ENCODE assay signal across 20 cellular contexts in genomic region chr12:126343352-126343751, GRCh38.
DNase-seq lines count a peak whose midpoint lies in the region; ATAC-seq and TF ChIP-seq lines count a peak whose summit lies in the region.
"Had no signal": no experiment of that assay in that cellular context is flagged by ENCODE, and none has a peak within 500 bp of the region (broad histone marks: within the 10 kb centered on the region; RNA-seq: fewer than 3 reads in every experiment).

No MANE protein-coding gene starts in this region.

- peaks cover 5% of the 10 kb centered on the region for H3K9me3 ChIP-seq in A673 (ENCODE audit: low read depth, low read length, poor library complexity, severe bottlenecking)
- H3K9me3 ChIP-seq in IMR-90 (ENCODE audit: control insufficient read depth, insufficient read depth, low read length), result peaks cover 11% of the 10 kb centered on the region
- H3K9me3 ChIP-seq in esophagus muscularis mucosa, result peaks cover 0 to 4% (median 0%) of the 10 kb centered on the region in 4 donors
- no peaks in the 10 kb centered on the region for H3K9me3 ChIP-seq in SK-N-SH
- H3K9me3 ChIP-seq in heart right ventricle, result peaks cover 0 to 5% (median 0%) of the 10 kb centered on the region in 11 donors
- H3K9me3 ChIP-seq: BE2C had no signal

- no peak overlapping the region for H4K8ac ChIP-seq in IMR-90 (ENCODE audit: low read depth in 2 of 2, low read length in 2 of 2)

- H3K9me3 Mint-ChIP-seq in WTC11, result peaks cover 95% of the 10 kb centered on the region

- TF ChIP-seq CTCF in A673 (conservative IDR thresholded peaks at IDR 0.05; ENCODE audit: low read depth, low read length), result no peak
- no peak for TF ChIP-seq CTCF in IMR-90 (conservative IDR thresholded peaks at IDR 0.05; ENCODE audit: low read depth, low read length)
- no peak for TF ChIP-seq CTCF in esophagus muscularis mucosa (IDR thresholded peaks at IDR 0.05)
- TF ChIP-seq CTCF in WTC11 (IDR thresholded peaks at IDR 0.05), result no peak
- TF ChIP-seq CTCF in SK-N-SH (IDR thresholded peaks at IDR 0.05), result no peak
- no peak for TF ChIP-seq CTCF in heart right ventricle (IDR thresholded peaks at IDR 0.05)

- no peak overlapping the region for H2BK20ac ChIP-seq in IMR-90 (ENCODE audit: low read depth, low read length)

- peaks cover 24% of the 10 kb centered on the region for H3K27me3 Mint-ChIP-seq in WTC11 (ENCODE audit: low read depth)
- H3K27me3 Mint-ChIP-seq: CD4-positive, CD25-positive, alpha-beta regulatory T cell; CD8-positive, alpha-beta memory T cell had no signal

- H3K4me1 ChIP-seq in A673 (ENCODE audit: insufficient read depth, low read length, poor library complexity, severe bottlenecking) (peaks cover 25% of the 10 kb centered on the region), IMR-90 (ENCODE audit: control insufficient read depth, insufficient read depth, low read length) (no peaks in the 10 kb centered on the region), esophagus muscularis mucosa (no peaks in the 10 kb centered on the region), SK-N-SH (ENCODE audit: control insufficient read depth in 1 of 2, insufficient read depth in 2 of 2, low read depth in 1 of 2, low read length in 1 of 2) (peaks cover 0 to 10% of the 10 kb centered on the region in 2 experiments; a peak in 1 of 4 replicates), heart right ventricle (no peaks in the 10 kb centered on the region)
- H3K4me1 ChIP-seq: BE2C, HAP-1 had no signal

- POLR2A ChIA-PET in A673 (lab: Charles Lee; ENCODE audit: low non-redundant PET) (no interaction called here), IMR-90 (lab: Charles Lee; ENCODE audit: unreplicated experiment) (no interaction called here), WTC11 (lab: Charles Lee) (no interaction called here), SK-N-SH (lab: Yijun Ruan, JAX) (no interaction called here)

- BruUV-seq in A673 (replicated peaks; lab: Mats Ljungman, UMichigan) (no TSS peak), IMR-90 (replicated peaks; lab: Mats Ljungman, UMichigan) (no TSS peak)

- TF ChIP-seq EP300 in esophagus muscularis mucosa (IDR thresholded peaks at IDR 0.05) (no peak), SK-N-SH (IDR thresholded peaks at IDR 0.05; ENCODE audit: borderline replicate concordance in 1 of 2, low read depth in 1 of 2, low read length in 1 of 2) (no peak)

- H3K14ac ChIP-seq in IMR-90 (replicated peaks; ENCODE audit: low read depth, low read length), result no peak overlapping the region

- H3K9me2 ChIP-seq in SK-N-SH, result no peaks in the 10 kb centered on the region

- H2AK9ac ChIP-seq in IMR-90 (replicated peaks; ENCODE audit: low read depth, low read length, poor library complexity), result no peak overlapping the region

- no peak overlapping the region for H4K91ac ChIP-seq in IMR-90 (ENCODE audit: insufficient read depth, low read depth, low read length)

- no peak overlapping the region for H3K4me3 Mint-ChIP-seq in WTC11
- H3K4me3 Mint-ChIP-seq: CD4-positive, CD25-positive, alpha-beta regulatory T cell; CD8-positive, alpha-beta memory T cell had no signal

- H2BK5ac ChIP-seq in IMR-90 (ENCODE audit: low read depth, low read length, poor library complexity, severe bottlenecking), result no peak overlapping the region

- no peak overlapping the region for H3K56ac ChIP-seq in IMR-90 (ENCODE audit: extremely low read depth, insufficient read depth, low read length)

- no CpG with 5 or more reads among the region's 3 CpGs for WGBS in IMR-90 (ENCODE audit: extremely low coverage in 2 of 2, insufficient read length in 1 of 2), 2 experiments
- WGBS in esophagus muscularis mucosa, result 69% methylated on average over 3 of the region's 3 CpGs
- WGBS in SK-N-SH (ENCODE audit: low lambda C conversion rate), result 52% methylated on average over 3 of the region's 3 CpGs
- WGBS in heart right ventricle, 2 donors, result 67 to 77% methylated on average over 3 of the region's 3 CpGs

- H3K36me3 ChIP-seq in A673 (ENCODE audit: insufficient read depth, low read length, poor library complexity, severe bottlenecking) (no peaks in the 10 kb centered on the region), IMR-90 (ENCODE audit: control insufficient read depth, insufficient read depth, low read length) (no peaks in the 10 kb centered on the region), esophagus muscularis mucosa (no peaks in the 10 kb centered on the region), SK-N-SH (replicated peaks in 1 of 2; ENCODE audit: control insufficient read depth in 1 of 2, insufficient read depth in 2 of 2, low read length in 1 of 2) (no peaks in the 10 kb centered on the region), heart right ventricle (no peaks in the 10 kb centered on the region)
- H3K36me3 ChIP-seq: BE2C, HAP-1 had no signal

- no peak overlapping the region for H2AK5ac ChIP-seq in IMR-90 (ENCODE audit: low read depth, low read length)

- H3K27ac ChIP-seq in A673 (ENCODE audit: low read depth, low read length, poor library complexity, severe bottlenecking), result peak overlapping the region; percentile 53
- H3K27ac ChIP-seq in IMR-90 (ENCODE audit: insufficient read depth, low read length), result no peak overlapping the region
- no peak overlapping the region for H3K27ac ChIP-seq in esophagus muscularis mucosa (replicated peaks in 1 of 4)
- no peak overlapping the region for H3K27ac ChIP-seq in SK-N-SH (ENCODE audit: low read depth in 2 of 2, low read length in 1 of 2)
- no peak overlapping the region for H3K27ac ChIP-seq in heart right ventricle

- H4K5ac ChIP-seq in IMR-90 (ENCODE audit: low read depth, low read length), result no peak overlapping the region

- no peak for ATAC-seq in IMR-90 (ENCODE audit: low read depth)
- ATAC-seq in WTC11, result no peak
- ATAC-seq in heart right ventricle, result no peak
- ATAC-seq: GM12878 had no signal

- TF ChIP-seq RAD21 in IMR-90 (IDR thresholded peaks at IDR 0.05; ENCODE audit: low read length) (no peak), SK-N-SH (IDR thresholded peaks at IDR 0.05; ENCODE audit: low read length) (no peak)

- no peaks in the 10 kb centered on the region for H3K79me2 ChIP-seq in SK-N-SH (ENCODE audit: insufficient read depth)

- H3K4me2 ChIP-seq in IMR-90 (ENCODE audit: low read depth, low read length) (no peak overlapping the region), SK-N-SH (no peak overlapping the region)

- H3K27me3 ChIP-seq in A673 (replicated peaks; ENCODE audit: insufficient read depth, low read depth, low read length, poor library complexity) (no peaks in the 10 kb centered on the region), IMR-90 (ENCODE audit: control insufficient read depth, insufficient read depth, low read length) (no peaks in the 10 kb centered on the region), esophagus muscularis mucosa (no peaks in the 10 kb centered on the region), SK-N-SH (ENCODE audit: insufficient read depth) (no peaks in the 10 kb centered on the region), heart right ventricle (no peaks in the 10 kb centered on the region)
- H3K27me3 ChIP-seq: BE2C had no signal

- H3K4me3 ChIP-seq in A673 (ENCODE audit: low read depth, low read length, poor library complexity, severe bottlenecking) (no peak overlapping the region), IMR-90 (ENCODE audit: insufficient read depth, low read depth, low read length) (no peak overlapping the region), esophagus muscularis mucosa (no peak overlapping the region), SK-N-SH (ENCODE audit: low read depth in 2 of 2, low read length in 1 of 2) (no peak overlapping the region), heart right ventricle (no peak overlapping the region)
- H3K4me3 ChIP-seq: GM12878, HAP-1 had no signal

- H4K20me1 ChIP-seq in IMR-90 (ENCODE audit: insufficient read depth, low read length) (no peaks in the 10 kb centered on the region), SK-N-SH (ENCODE audit: insufficient read depth) (no peaks in the 10 kb centered on the region)

- no peaks in the 10 kb centered on the region for H3K79me1 ChIP-seq in IMR-90 (ENCODE audit: low read depth in 1 of 2, low read length in 2 of 2)

- H3K9ac ChIP-seq in IMR-90 (ENCODE audit: low read depth, low read length) (no peak overlapping the region), SK-N-SH (no peak overlapping the region)

- no peak for TF ChIP-seq POLR2A in IMR-90 (IDR thresholded peaks at IDR 0.05; ENCODE audit: low read depth, low read length)
- no peak for TF ChIP-seq POLR2A in esophagus muscularis mucosa (IDR thresholded peaks at IDR 0.05; ENCODE audit: low read depth)

- CTCF ChIA-PET in A673 (lab: Charles Lee), result no interaction called here
- CTCF ChIA-PET in IMR-90 (lab: Yijun Ruan, JAX), result no interaction called here
- CTCF ChIA-PET in WTC11 (lab: Charles Lee), result no interaction called here
- CTCF ChIA-PET in SK-N-SH (lab: Yijun Ruan, JAX), result no interaction called here

- H3K27ac Mint-ChIP-seq in WTC11, result no peak overlapping the region
- H3K27ac Mint-ChIP-seq: CD4-positive, CD25-positive, alpha-beta regulatory T cell; CD8-positive, alpha-beta memory T cell had no signal

- H3K4ac ChIP-seq in IMR-90 (ENCODE audit: low read depth, low read length), result no peak overlapping the region

- H3K9me1 ChIP-seq in IMR-90 (ENCODE audit: insufficient read depth, low read length), result no peaks in the 10 kb centered on the region

- no peak overlapping the region for H3K18ac ChIP-seq in IMR-90 (ENCODE audit: low read depth, low read length)

- peaks cover 93% of the 10 kb centered on the region for H3K36me3 Mint-ChIP-seq in WTC11
- H3K36me3 Mint-ChIP-seq: CD4-positive, CD25-positive, alpha-beta regulatory T cell; CD8-positive, alpha-beta memory T cell had no signal

- dilution Hi-C loops in IMR-90 (cut with HindIII; ENCODE audit: low sequenced_read_pairs, unreplicated experiment), result no loop called here

- no peak overlapping the region for H2BK15ac ChIP-seq in IMR-90 (ENCODE audit: low read depth, low read length)

- no peak overlapping the region for H2BK120ac ChIP-seq in IMR-90 (ENCODE audit: low read depth, low read length)

- in situ Hi-C loops in IMR-90 (cut with MboI; ENCODE audit: low sequenced_read_pairs), result no loop called here

- DNase-seq in A673 (ENCODE audit: low spot score) (peak; percentile 93), IMR-90 (no peak), RPMI7951 (ENCODE audit: low read depth) (peak; percentile 18), esophagus muscularis mucosa (ENCODE audit: extremely low spot score) (peak; percentile 60), WTC11 (ENCODE audit: low spot score) (no peak), SK-N-SH (no peak), heart right ventricle (no peak)
- DNase-seq: ACHN; BE2C; C1 segment of cervical spinal cord; CD4-positive, CD25-positive, alpha-beta regulatory T cell; CD8-positive, alpha-beta memory T cell; COR-L47; DMS 273 treated with DMSO at 0.1 percent for 48 hours; DMS53; DND-41; EL; GOT3 had no signal

- intact Hi-C loops in A673 (cut with micrococcal nuclease; ENCODE audit: unreplicated experiment), result no loop called here
- intact Hi-C loops in IMR-90 (cut with micrococcal nuclease), result no loop called here
- intact Hi-C loops in esophagus muscularis mucosa (cut with DNase I), result no loop called here
- intact Hi-C loops in heart right ventricle (cut with DNase I), result no loop called here

- no peaks in the 10 kb centered on the region for H3K4me1 Mint-ChIP-seq in WTC11
- H3K4me1 Mint-ChIP-seq: CD4-positive, CD25-positive, alpha-beta regulatory T cell; CD8-positive, alpha-beta memory T cell had no signal

- H3K23ac ChIP-seq in IMR-90 (ENCODE audit: low read depth, low read length), result no peak overlapping the region

- H3F3A ChIP-seq in SK-N-SH (replicated peaks; ENCODE audit: insufficient read depth), result peaks cover 11% of the 10 kb centered on the region

- H2AFZ ChIP-seq in IMR-90 (replicated peaks; ENCODE audit: low read length, poor library complexity) (no peak overlapping the region), SK-N-SH (ENCODE audit: low read depth) (no peak overlapping the region)

Comparison
In these comparisons a context has a peak if more than half of its experiments do, and no peak if none do; other contexts are left out.
1. DNase-seq: peak in A673 (single experiment), RPMI7951 (single experiment) and esophagus muscularis mucosa (single experiment); none in IMR-90 (single experiment), WTC11 (single experiment), SK-N-SH (single experiment) and heart right ventricle (0 of 2).